In genomic region chr5:176342766-176343458, GRCh38 we compare ENCODE assay signal across 16 cellular contexts.
"Had no signal": no experiment of that assay in that cellular context is flagged by ENCODE, and none has a peak within 500 bp of the region (broad histone marks: within the 10 kb centered on the region; RNA-seq: fewer than 3 reads in every experiment).

No MANE protein-coding gene starts in this region.

- H3K27ac Mint-ChIP-seq: type B pancreatic cell had no signal

- H3K4me3 ChIP-seq: dorsolateral prefrontal cortex, psoas muscle, spleen, suprapubic skin had no signal

- H3K27me3 Mint-ChIP-seq: type B pancreatic cell had no signal

- H3K27ac ChIP-seq: dorsolateral prefrontal cortex, psoas muscle, spleen, suprapubic skin had no signal

- H3K9me3 Mint-ChIP-seq: nephron, type B pancreatic cell had no signal

- ATAC-seq: activated CD4-positive, CD25-positive, alpha-beta regulatory T cell treated with anti-CD3 and anti-CD28 coated beads, Interleukin-2, amount 50 U/mL, for 24 hours; esophagus mucosa; sciatic nerve; stimulated activated naive CD8-positive, alpha-beta T cell treated with anti-CD3 and anti-CD28 coated beads, Interleukin-15, Interleukin-2, amounts not matched to agents 100 U/mL and 50 U/mL, for 24 hours had no signal

- H3K4me3 Mint-ChIP-seq: nephron, type B pancreatic cell had no signal

- H3K4me1 ChIP-seq: psoas muscle, spleen, suprapubic skin had no signal

- H3K9me3 ChIP-seq: psoas muscle, spleen, suprapubic skin had no signal

- DNase-seq: activated T-cell treated with anti-CD3 and anti-CD28 coated beads, Interleukin-2, amount 50 U/mL, for 48 hours; anterior cingulate cortex; dorsolateral prefrontal cortex; left colon; mammary epithelial cell; occipital lobe; psoas muscle; spleen; stimulated activated CD4-positive, alpha-beta T cell treated with anti-CD3 and anti-CD28 coated beads, Interleukin-2, amount 100 ng/mL, for 24 hours; stimulated activated naive CD8-positive, alpha-beta T cell treated with anti-CD3 and anti-CD28 coated beads, Interleukin-15, Interleukin-2, amounts not matched to agents 100 U/mL and 50 U/mL, for 24 hours had no signal

- H3K27me3 ChIP-seq: dorsolateral prefrontal cortex, spleen, suprapubic skin had no signal
